ENCODE assay signal across 24 cellular contexts in genomic region chr10:11521860-11522259, GRCh38.
A peak's percentile ranks its signal among the peaks of the same experiment; 100 is the strongest.
DNase-seq lines count a peak whose midpoint lies in the region; ATAC-seq and FAIRE-seq lines count a peak whose summit lies in the region.
"Had no signal": no experiment of that assay in that cellular context is flagged by ENCODE, and none has a peak within 500 bp of the region (broad histone marks: within the 10 kb centered on the region; RNA-seq: fewer than 3 reads in every experiment).

No MANE protein-coding gene starts in this region.

- H3K27ac Mint-ChIP-seq in memory B cell = peak overlapping the region; percentile 79
- H3K27ac Mint-ChIP-seq in activated naive CD4-positive, alpha-beta T cell treated with anti-CD3 and anti-CD28 coated beads, Interleukin-2, amount 10 ng/mL, durations not matched to agents 7 days and 5 days = no peak overlapping the region
- H3K27ac Mint-ChIP-seq: B cell had no signal

- FAIRE-seq in GM18507 (lab: Jason Lieb, UNC) = peak; percentile 24
- FAIRE-seq: H1 had no signal

- H3K9me3 Mint-ChIP-seq in memory B cell = no peaks in the 10 kb centered on the region
- H3K9me3 Mint-ChIP-seq in activated naive CD4-positive, alpha-beta T cell treated with anti-CD3 and anti-CD28 coated beads, Interleukin-2, amount 10 ng/mL, durations not matched to agents 7 days and 5 days = no peaks in the 10 kb centered on the region
- H3K9me3 Mint-ChIP-seq: IgD-negative memory B cell had no signal

- DNase-seq in GM18507 (ENCODE audit: extremely low spot score, insufficient read length, low read depth) = no peak
- DNase-seq in NCI-H69 (lab: John Stamatoyannopoulos, UW) = peak; percentile 7
- DNase-seq in fibroblast of peridontal ligament (ENCODE audit: extremely low read depth) = peak; percentile 70
- no peak for DNase-seq in memory B cell (ENCODE audit: low spot score in 2 of 2)
- no peak for DNase-seq in NCI-H1436 (lab: John Stamatoyannopoulos, UW)
- no peak for DNase-seq in activated naive CD4-positive, alpha-beta T cell treated with anti-CD3 and anti-CD28 coated beads, Interleukin-2, amount 10 ng/mL, durations not matched to agents 7 days and 5 days
- no peak for DNase-seq in DMS53 (lab: John Stamatoyannopoulos, UW)
- DNase-seq: activated CD4-positive, alpha-beta T cell treated with anti-CD3 and anti-CD28 coated beads, Interleukin-2, amount 50 U/mL, for 4 hours; activated gamma-delta T cell treated with Interleukin-2 at 50 U/mL for 16 hours; activated T-cell treated with anti-CD3 and anti-CD28 coated beads for 4 hours; effector memory CD4-positive, alpha-beta T cell; EL; foreskin keratinocyte; kidney glomerular epithelial cell; midbrain; NCI-H526 treated with DMSO at 0.1 percent for 48 hours; spleen; stimulated activated CD4-positive, alpha-beta T cell treated with anti-CD3 and anti-CD28 coated beads, Interleukin-4, amount 100 ng/mL, for 4 hours; T-helper 2 cell; upper lobe of right lung; WERI-Rb-1 had no signal

- CTCF ChIA-PET in activated naive CD4-positive, alpha-beta T cell treated with anti-CD3 and anti-CD28 coated beads, Interleukin-2, amount 10 ng/mL, durations not matched to agents 7 days and 5 days (lab: Charles Lee) = interaction anchor here (0.6 to 3.0 kb wide), 2 partner anchors 152 to 235 kb away, joined by 3 to 18 read pairs; no protein-coding TSS in a partner anchor

- ATAC-seq in memory B cell (ENCODE audit: low read depth) = no peak
- ATAC-seq: foreskin keratinocyte, upper lobe of right lung had no signal

- H3K36me3 Mint-ChIP-seq in memory B cell = peaks cover 18% of the 10 kb centered on the region
- peaks cover under 1% of the 10 kb centered on the region for H3K36me3 Mint-ChIP-seq in activated naive CD4-positive, alpha-beta T cell treated with anti-CD3 and anti-CD28 coated beads, Interleukin-2, amount 10 ng/mL, durations not matched to agents 7 days and 5 days

- H3K4me1 Mint-ChIP-seq in memory B cell = peaks cover 27% of the 10 kb centered on the region
- H3K4me1 Mint-ChIP-seq in activated naive CD4-positive, alpha-beta T cell treated with anti-CD3 and anti-CD28 coated beads, Interleukin-2, amount 10 ng/mL, durations not matched to agents 7 days and 5 days = peaks cover 7% of the 10 kb centered on the region

- H3K4me3 Mint-ChIP-seq in memory B cell = no peak overlapping the region
- H3K4me3 Mint-ChIP-seq in activated naive CD4-positive, alpha-beta T cell treated with anti-CD3 and anti-CD28 coated beads, Interleukin-2, amount 10 ng/mL, durations not matched to agents 7 days and 5 days = no peak overlapping the region
- H3K4me3 Mint-ChIP-seq: B cell had no signal

- H3K27me3 Mint-ChIP-seq in memory B cell = no peaks in the 10 kb centered on the region
- no peaks in the 10 kb centered on the region for H3K27me3 Mint-ChIP-seq in activated naive CD4-positive, alpha-beta T cell treated with anti-CD3 and anti-CD28 coated beads, Interleukin-2, amount 10 ng/mL, durations not matched to agents 7 days and 5 days
- H3K27me3 Mint-ChIP-seq: B cell, IgD-negative memory B cell had no signal

Comparison
In these comparisons a context has a peak if more than half of its experiments do, and no peak if none do; other contexts are left out.
1. DNase-seq: peak in NCI-H69 (single experiment) and fibroblast of peridontal ligament (single experiment); none in GM18507 (single experiment), memory B cell (0 of 2), NCI-H1436 (single experiment), activated naive CD4-positive, alpha-beta T cell treated with anti-CD3 and anti-CD28 coated beads, Interleukin-2, amount 10 ng/mL, durations not matched to agents 7 days and 5 days (single experiment) and DMS53 (single experiment).